In the genomic region with DNA sequence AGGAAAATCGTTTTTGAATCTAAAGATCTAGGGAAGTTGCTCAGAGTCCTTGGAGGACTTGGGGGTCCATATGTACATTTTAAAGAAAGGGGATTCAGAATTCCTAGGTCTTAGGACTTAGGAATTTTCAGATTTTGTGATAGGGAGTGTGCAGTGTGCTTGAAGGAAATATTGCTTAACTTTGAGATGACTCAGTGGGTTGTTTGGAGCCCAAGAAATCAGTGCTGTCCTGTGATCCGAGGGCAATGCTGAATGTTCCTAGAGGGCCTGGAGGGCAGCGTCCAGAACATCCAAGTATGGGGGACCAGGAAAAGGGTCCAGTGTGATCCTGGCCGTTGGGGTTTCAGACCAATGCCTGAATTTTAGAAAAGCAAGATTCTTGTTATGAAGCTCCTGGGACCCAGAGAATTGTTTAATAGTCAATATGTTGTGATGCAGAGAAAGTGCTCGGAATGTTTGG, we compare ENCODE assay signal across 16 cellular contexts. TPM values are rescaled to one million over a fixed set of nuclear protein-coding genes. Genes with fewer than 3 reads are reported as not detected.
DNase-seq lines count a peak whose midpoint lies in the region; ATAC-seq and TF ChIP-seq lines count a peak whose summit lies in the region.
"Had no signal": no experiment of that assay in that cellular context is flagged by ENCODE, and none has a peak within 500 bp of the region (broad histone marks: within the 10 kb centered on the region; RNA-seq: fewer than 3 reads in every experiment).

No MANE protein-coding gene starts in this region.

- H3F3A ChIP-seq in GM23338 (replicated peaks; ENCODE audit: low read depth), result no peaks in the 10 kb centered on the region; the same call in 1 of the 2 replicates

- no peaks in the 10 kb centered on the region for H3K9me3 ChIP-seq in hepatocyte (ENCODE audit: low read depth)
- no peaks in the 10 kb centered on the region for H3K9me3 ChIP-seq in mucosa of descending colon

- H3K27ac Mint-ChIP-seq in GM23338, result no peak overlapping the region

- H3K4me3 ChIP-seq in GM23338 (no peak overlapping the region), hepatocyte (peak overlapping the region; percentile 3), mucosa of descending colon (no peak overlapping the region)
- H3K4me3 ChIP-seq: SJSA1 had no signal

- intact Hi-C loops in sciatic nerve (cut with DNase I) (no loop called here), mucosa of descending colon (cut with DNase I, micrococcal nuclease) (no loop called here)

- H3K36me3 ChIP-seq in GM23338 (ENCODE audit: insufficient read depth), result no peaks in the 10 kb centered on the region
- H3K36me3 ChIP-seq in hepatocyte (replicated peaks; ENCODE audit: insufficient read depth, low read depth), result no peaks in the 10 kb centered on the region
- no peaks in the 10 kb centered on the region for H3K36me3 ChIP-seq in mucosa of descending colon (ENCODE audit: low read depth)
- H3K36me3 ChIP-seq: brain microvascular endothelial cell, SJSA1 had no signal

- peaks cover 6% of the 10 kb centered on the region; the same call in 1 of the 3 replicates for H3K9me3 Mint-ChIP-seq in GM23338

- TF ChIP-seq CTCF in GM23338 (conservative IDR thresholded peaks at IDR 0.05; ENCODE audit: low read depth in 2 of 2) (no peak), hepatocyte (IDR thresholded peaks at IDR 0.05; ENCODE audit: poor library complexity) (no peak), mucosa of descending colon (IDR thresholded peaks at IDR 0.05) (no peak)

- no peaks in the 10 kb centered on the region for H3K36me3 Mint-ChIP-seq in GM23338 (ENCODE audit: low read depth)

- ATAC-seq in GM23338, result no peak
- no peak for ATAC-seq in sciatic nerve
- ATAC-seq in mucosa of descending colon, result no peak
- no peak for ATAC-seq in HG02571 (IDR thresholded peaks at IDR 0.05; ENCODE audit: unreplicated experiment)

- H3K9me2 ChIP-seq in GM23338 (ENCODE audit: insufficient read depth) (no peaks in the 10 kb centered on the region), hepatocyte (replicated peaks; ENCODE audit: insufficient read depth) (no peaks in the 10 kb centered on the region)

- H4K20me1 ChIP-seq in GM23338 (replicated peaks; ENCODE audit: insufficient read depth), result peaks cover 15% of the 10 kb centered on the region
- H4K20me1 ChIP-seq in hepatocyte (ENCODE audit: insufficient read depth, poor library complexity, severe bottlenecking), result peaks cover 13% of the 10 kb centered on the region

- H3K79me2 ChIP-seq in GM23338 (replicated peaks; ENCODE audit: insufficient read depth) (no peaks in the 10 kb centered on the region), hepatocyte (peaks cover 84% of the 10 kb centered on the region)

- WGBS in hepatocyte (ENCODE audit: low lambda C conversion rate, missing lambda C conversion rate), result 32% methylated on average over 5 of the region's 5 CpGs

- peak; percentile 81 for DNase-seq in AG08396 (ENCODE audit: low spot score)
- no peak for DNase-seq in GM23338 (ENCODE audit: low spot score)
- peak; percentile 67 for DNase-seq in amniotic epithelial cell (ENCODE audit: low read depth)
- DNase-seq in hepatocyte (ENCODE audit: low spot score), result no peak
- no peak for DNase-seq in sciatic nerve (ENCODE audit: low spot score)
- no peak for DNase-seq in mucosa of descending colon
- DNase-seq in NCI-H524 (lab: John Stamatoyannopoulos, UW), result no peak
- DNase-seq: activated effector memory CD4-positive, alpha-beta T cell treated with Interleukin-2 at 50 U/mL for 16 hours; C1 segment of cervical spinal cord; effector CD4-positive, alpha-beta T cell; NCI-H1105 had no signal

- H3K4me3 Mint-ChIP-seq in GM23338, result no peak overlapping the region

- H3K4me1 Mint-ChIP-seq in GM23338, result peaks cover 9% of the 10 kb centered on the region; the same call in 2 of the 3 replicates

- peaks cover 86% of the 10 kb centered on the region for H3K27me3 Mint-ChIP-seq in GM23338 (ENCODE audit: insufficient read depth, low read depth, poor library complexity)

- H2AFZ ChIP-seq in GM23338 (no peak overlapping the region), hepatocyte (no peak overlapping the region)

- peaks cover 12% of the 10 kb centered on the region; the same call in 1 of the 2 replicates for H3K4me1 ChIP-seq in GM23338 (ENCODE audit: insufficient read depth)
- H3K4me1 ChIP-seq in hepatocyte (ENCODE audit: insufficient read depth), result peaks cover 21% of the 10 kb centered on the region
- peaks cover 5% of the 10 kb centered on the region for H3K4me1 ChIP-seq in mucosa of descending colon (ENCODE audit: low read depth)

- H3K4me2 ChIP-seq in GM23338 (no peak overlapping the region), hepatocyte (peak overlapping the region; percentile 92)

- no peak overlapping the region for H3K27ac ChIP-seq in GM23338 (ENCODE audit: low read depth)
- peak overlapping the region; percentile 92 for H3K27ac ChIP-seq in hepatocyte
- H3K27ac ChIP-seq: brain microvascular endothelial cell, SJSA1 had no signal

- H3K27me3 ChIP-seq in GM23338 (ENCODE audit: insufficient read depth) (peaks cover 97% of the 10 kb centered on the region), hepatocyte (peaks cover 58% of the 10 kb centered on the region)

TF ChIP-seq in GM23338, 12 proteins besides CTCF, POLR2A, EP300 and RAD21 (continues in another document):
- TF ChIP-seq ZNF114 (CRISPR knock-in tag; IDR thresholded peaks at IDR 0.05) (no peak), ZNF462 (CRISPR knock-in tag; IDR thresholded peaks at IDR 0.05) (no peak)

RNA-seq across cellular contexts. Expression of gene IGF2, which starts 3.1 kb away (rescaled TPM):
- total RNA-seq in GM23338 (2014; rRNA removed; shearing (Covaris generic)), result 0.70 and 1.4 TPM in 2 replicates
- 4.0 and 4.4 TPM in 2 replicates for polyA plus RNA-seq in GM23338 (2016; fragmentation: Nextera tagmentation; extraction: Ambion mirVana)
- 1,323 and 1,507 TPM in 2 replicates for total RNA-seq in hepatocyte
- 2,911 and 3,175 TPM in 2 replicates for polyA plus RNA-seq in hepatocyte
- 473 TPM for total RNA-seq in sciatic nerve
- total RNA-seq in mucosa of descending colon, result 10 to 100 TPM in 2 of 3 donors, 1 to 10 TPM in 1; 7.6 to 27.6 (median 12.1) TPM
- polyA plus RNA-seq: keratinocyte had no signal

RNA-seq across cellular contexts. Expression of gene INS, which starts 18.7 kb away (rescaled TPM):
- total RNA-seq in GM23338 (2014; rRNA removed; shearing (Covaris generic)), result not detected in 2 replicates
- polyA plus RNA-seq in GM23338 (2016; fragmentation: Nextera tagmentation; extraction: Ambion mirVana) (not detected in 2 replicates), hepatocyte (not detected in 2 replicates)
- total RNA-seq in hepatocyte (not detected in 2 replicates), sciatic nerve (1.5 TPM), mucosa of descending colon (not detected)
- total RNA-seq: glomerular endothelial cell, SJSA1 had no signal
- polyA plus RNA-seq: keratinocyte had no signal

RNA-seq across cellular contexts. Expression of gene TH, which starts 29.3 kb away (rescaled TPM):
- not detected in 2 replicates for total RNA-seq in GM23338 (2014; rRNA removed; shearing (Covaris generic))
- polyA plus RNA-seq in GM23338 (2016; fragmentation: Nextera tagmentation; extraction: Ambion mirVana), result 0.34 TPM in 1 of 2 replicates, not detected in the other
- 0.92 and 2.6 TPM in 2 replicates for total RNA-seq in hepatocyte
- 5.6 and 15.3 TPM in 2 replicates for polyA plus RNA-seq in hepatocyte
- total RNA-seq in sciatic nerve, result 0.36 TPM
- total RNA-seq in mucosa of descending colon, result under 1 TPM in 1 of 3 donors, not detected in 2; 0.17 TPM
- total RNA-seq: SJSA1 had no signal

Comparison
In these comparisons a context has a peak if more than half of its experiments do, and no peak if none do; other contexts are left out.
1. DNase-seq: peak in AG08396 (single experiment) and amniotic epithelial cell (single experiment); none in GM23338 (single experiment), hepatocyte (single experiment), sciatic nerve (single experiment), mucosa of descending colon (0 of 3) and NCI-H524 (0 of 2).
2. RNA of gene IGF2, which starts 3.1 kb away (total RNA-seq): 1,323 to 1,507 TPM in hepatocyte and 473 TPM in sciatic nerve (single experiment); 7.6 to 27.6 TPM in mucosa of descending colon and 0.70 to 1.4 TPM in GM23338; every median in the first group is over 10 times any median in the second.